ENCODE assay signal across 10 cellular contexts in the genomic region with DNA sequence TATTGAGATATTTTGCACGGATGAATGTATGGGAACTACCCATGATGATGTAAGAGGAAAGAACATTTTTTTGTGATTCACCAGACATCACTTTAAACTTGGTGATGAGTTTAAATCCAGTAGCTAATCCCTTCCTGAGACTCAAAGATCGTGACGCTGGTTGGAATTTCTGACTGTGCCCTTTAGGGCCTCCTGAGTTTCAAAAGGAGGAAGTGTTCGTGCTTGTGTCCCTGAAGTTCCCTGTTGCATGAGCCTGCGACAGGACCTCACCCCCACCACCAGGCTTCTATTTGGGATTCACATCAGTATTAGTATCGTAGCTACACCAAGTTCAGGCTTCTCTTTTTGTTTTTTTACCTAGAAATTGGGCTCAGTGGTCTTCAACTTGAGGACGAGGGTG.
A peak's percentile ranks its signal among the peaks of the same experiment; 100 is the strongest.
DNase-seq lines count a peak whose midpoint lies in the region; ATAC-seq and TF ChIP-seq lines count a peak whose summit lies in the region.
"Had no signal": no experiment of that assay in that cellular context is flagged by ENCODE, and none has a peak within 500 bp of the region (broad histone marks: within the 10 kb centered on the region; RNA-seq: fewer than 3 reads in every experiment).

No MANE protein-coding gene starts in this region.

- H3K36me3 ChIP-seq in RWPE2 (ENCODE audit: low read depth) = no peaks in the 10 kb centered on the region
- H3K36me3 ChIP-seq: adrenal gland had no signal

- DNase-seq in HL-60 (ENCODE audit: low read depth in 1 of 2, low spot score in 1 of 2) (peak; percentile 65 to 73), RWPE2 (ENCODE audit: low spot score) (peak; percentile 34), fibroblast of pulmonary artery (ENCODE audit: low read depth) (peak; percentile 60), skeletal muscle cell (ENCODE audit: low read depth) (peak; percentile 63), cortex of kidney (lab: John Stamatoyannopoulos, UW) (no peak), NCI-H2081 (lab: John Stamatoyannopoulos, UW) (no peak), SW 1271 (lab: John Stamatoyannopoulos, UW) (no peak), NCI-H1048 (lab: John Stamatoyannopoulos, UW) (no peak)
- DNase-seq: DMS153 had no signal

- H3K4me3 ChIP-seq in HL-60 (replicated peaks; ENCODE audit: insufficient read depth, low read length) (no peak overlapping the region), RWPE2 (ENCODE audit: severe bottlenecking) (no peak overlapping the region), fibroblast of pulmonary artery (replicated peaks; ENCODE audit: low read depth, low read length) (no peak overlapping the region), skeletal muscle cell (ENCODE audit: low read depth, low read length) (no peak overlapping the region)
- H3K4me3 ChIP-seq: adrenal gland had no signal

- H3K27me3 ChIP-seq in HL-60 (ENCODE audit: insufficient read depth, poor library complexity, severe bottlenecking) (no peaks in the 10 kb centered on the region), RWPE2 (ENCODE audit: insufficient read depth, poor library complexity, severe bottlenecking) (no peaks in the 10 kb centered on the region)
- H3K27me3 ChIP-seq: adrenal gland had no signal

- peak overlapping the region; percentile 57 for H3K27ac ChIP-seq in HL-60 (replicated peaks)
- H3K27ac ChIP-seq in RWPE2 (ENCODE audit: poor library complexity, severe bottlenecking) = peak overlapping the region; percentile 11

- TF ChIP-seq CTCF in HL-60 (IDR thresholded peaks at IDR 0.05; ENCODE audit: insufficient read depth, low read length) = no peak
- TF ChIP-seq CTCF in RWPE2 (IDR thresholded peaks at IDR 0.05; ENCODE audit: poor library complexity, severe bottlenecking) = no peak
- no peak for TF ChIP-seq CTCF in fibroblast of pulmonary artery (IDR thresholded peaks at IDR 0.05; ENCODE audit: low read length, missing control alignments)

- no peaks in the 10 kb centered on the region for H3K4me1 ChIP-seq in RWPE2 (ENCODE audit: insufficient read depth, poor library complexity, severe bottlenecking)
- H3K4me1 ChIP-seq: adrenal gland had no signal

- no peaks in the 10 kb centered on the region for H3K9me3 ChIP-seq in RWPE2 (ENCODE audit: severe bottlenecking)
- H3K9me3 ChIP-seq: adrenal gland had no signal

- ATAC-seq in RWPE2 (ENCODE audit: low read depth) = peak; percentile 76

Comparison
In these comparisons a context has a peak if more than half of its experiments do, and no peak if none do; other contexts are left out.
1. DNase-seq: peak in HL-60 (2 of 2), RWPE2 (single experiment), fibroblast of pulmonary artery (single experiment) and skeletal muscle cell (single experiment); none in cortex of kidney (single experiment), NCI-H2081 (0 of 2), SW 1271 (0 of 2) and NCI-H1048 (single experiment).